ENCODE assay signal across 16 cellular contexts in the genomic region with DNA sequence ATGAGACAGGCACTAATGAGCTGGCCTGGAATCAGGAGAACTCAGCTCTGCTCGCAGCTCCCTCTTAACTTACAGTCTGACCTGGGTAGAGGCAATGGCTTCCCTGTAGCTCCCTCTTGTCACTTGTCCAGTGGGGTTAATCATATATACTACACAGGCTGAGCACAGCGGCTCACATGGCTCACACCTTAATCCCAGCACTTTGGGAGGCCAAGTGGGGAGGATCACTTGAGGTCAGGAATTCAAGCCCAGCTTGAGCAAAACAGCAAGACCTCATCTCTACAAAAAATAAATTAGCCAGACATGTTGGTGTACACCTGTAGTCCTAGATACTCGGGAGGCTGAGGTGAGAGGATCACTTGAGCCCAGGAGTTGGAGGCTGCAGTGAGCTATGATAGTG. TPM values are rescaled to one million over a fixed set of nuclear protein-coding genes. Genes with fewer than 3 reads are reported as not detected.
DNase-seq lines count a peak whose midpoint lies in the region; ATAC-seq, FAIRE-seq and TF ChIP-seq lines count a peak whose summit lies in the region.
"Had no signal": no experiment of that assay in that cellular context is flagged by ENCODE, and none has a peak within 500 bp of the region (broad histone marks: within the 10 kb centered on the region; RNA-seq: fewer than 3 reads in every experiment).

No MANE protein-coding gene starts in this region.

- H3K36me3 ChIP-seq in RWPE2 (ENCODE audit: low read depth): peaks cover 17% of the 10 kb centered on the region
- H3K36me3 ChIP-seq in small intestine (ENCODE audit: control insufficient read depth in 2 of 2, insufficient read depth in 2 of 2, low read length in 2 of 2): no peaks in the 10 kb centered on the region

- FAIRE-seq in small intestine (lab: Jason Lieb, UNC): no peak
- FAIRE-seq: GM18507, HepG2, keratinocyte had no signal

- ATAC-seq in RWPE2 (ENCODE audit: low read depth) (no peak), GM21723 (IDR thresholded peaks at IDR 0.05; ENCODE audit: unreplicated experiment) (no peak), GM19328 (IDR thresholded peaks at IDR 0.05; ENCODE audit: unreplicated experiment) (no peak)
- no peak for ATAC-seq in effector memory CD8-positive, alpha-beta T cell (replicated peaks)

- no peaks in the 10 kb centered on the region for H3K27me3 Mint-ChIP-seq in T-helper 1 cell treated with Interleukin-12 subunit alpha and Interleukin-12 subunit beta and Interleukin-4 antibody, amounts not matched to agents 30 μg/mL and 1 μg/mL, for 36 hours (ENCODE audit: low read depth)
- no peaks in the 10 kb centered on the region for H3K27me3 Mint-ChIP-seq in effector memory CD8-positive, alpha-beta T cell

- H3K4me3 Mint-ChIP-seq in T-helper 1 cell treated with Interleukin-12 subunit alpha and Interleukin-12 subunit beta and Interleukin-4 antibody, amounts not matched to agents 30 μg/mL and 1 μg/mL, for 36 hours: no peak overlapping the region
- peak overlapping the region; percentile 88 to 92 for H3K4me3 Mint-ChIP-seq in effector memory CD8-positive, alpha-beta T cell

- H3K4me1 Mint-ChIP-seq in T-helper 1 cell treated with Interleukin-12 subunit alpha and Interleukin-12 subunit beta and Interleukin-4 antibody, amounts not matched to agents 30 μg/mL and 1 μg/mL, for 36 hours (ENCODE audit: low read depth): peaks cover 50% of the 10 kb centered on the region
- peaks cover 50 to 51% of the 10 kb centered on the region in 2 donors for H3K4me1 Mint-ChIP-seq in effector memory CD8-positive, alpha-beta T cell (ENCODE audit: low read depth in 2 of 2)

- H3K27ac ChIP-seq in RWPE2 (ENCODE audit: poor library complexity, severe bottlenecking) (peak overlapping the region; percentile 96), small intestine (ENCODE audit: low read depth in 1 of 2, low read length in 1 of 2) (peak overlapping the region; percentile 96 to 98)
- H3K27ac ChIP-seq: 22Rv1 had no signal

- no peak for TF ChIP-seq CTCF in RWPE2 (IDR thresholded peaks at IDR 0.05; ENCODE audit: poor library complexity, severe bottlenecking)

- WGBS in small intestine, 3 donors: 83 to 92% (median 91%) methylated on average over 3 of the region's 3 CpGs

- H3K9me3 ChIP-seq in RWPE2 (ENCODE audit: severe bottlenecking) (no peaks in the 10 kb centered on the region), small intestine (ENCODE audit: control insufficient read depth, low read depth) (no peaks in the 10 kb centered on the region)
- H3K9me3 ChIP-seq: mucosa of descending colon had no signal

- peaks cover 33% of the 10 kb centered on the region for H3K36me3 Mint-ChIP-seq in T-helper 1 cell treated with Interleukin-12 subunit alpha and Interleukin-12 subunit beta and Interleukin-4 antibody, amounts not matched to agents 30 μg/mL and 1 μg/mL, for 36 hours (ENCODE audit: low read depth)
- H3K36me3 Mint-ChIP-seq in effector memory CD8-positive, alpha-beta T cell (ENCODE audit: insufficient read depth): peaks cover 45% of the 10 kb centered on the region

- H3K4me3 ChIP-seq in RWPE2 (ENCODE audit: severe bottlenecking): no peak overlapping the region
- no peak overlapping the region for H3K4me3 ChIP-seq in small intestine (ENCODE audit: low read depth in 1 of 2, low read length in 2 of 2)
- H3K4me3 ChIP-seq: mucosa of descending colon had no signal

- H3K27me3 ChIP-seq in RWPE2 (ENCODE audit: insufficient read depth, poor library complexity, severe bottlenecking): no peaks in the 10 kb centered on the region
- H3K27me3 ChIP-seq in small intestine (ENCODE audit: control insufficient read depth in 2 of 2, insufficient read depth in 2 of 2, low read length in 2 of 2): no peaks in the 10 kb centered on the region

- DNase-seq in T-helper 1 cell: no peak
- DNase-seq in RWPE2 (ENCODE audit: low spot score): no peak
- no peak for DNase-seq in effector memory CD8-positive, alpha-beta T cell
- no peak for DNase-seq in small intestine
- DNase-seq in SKM-1 treated with dmso at 0.1 percent for 144 hours (lab: John Stamatoyannopoulos, UW; ENCODE audit: unreplicated experiment): no peak
- DNase-seq: caudate nucleus, NCI-H1048, NCI-H2227 treated with DMSO at 0.1 percent for 48 hours had no signal

- no peaks in the 10 kb centered on the region for H3K9me3 Mint-ChIP-seq in T-helper 1 cell treated with Interleukin-12 subunit alpha and Interleukin-12 subunit beta and Interleukin-4 antibody, amounts not matched to agents 30 μg/mL and 1 μg/mL, for 36 hours
- no peaks in the 10 kb centered on the region for H3K9me3 Mint-ChIP-seq in effector memory CD8-positive, alpha-beta T cell

- peaks cover 36% of the 10 kb centered on the region for H3K4me1 ChIP-seq in RWPE2 (ENCODE audit: insufficient read depth, poor library complexity, severe bottlenecking)
- peaks cover 0 to 11% of the 10 kb centered on the region in 2 donors for H3K4me1 ChIP-seq in small intestine (ENCODE audit: control insufficient read depth in 2 of 2, insufficient read depth in 1 of 2, low read depth in 1 of 2, low read length in 1 of 2)

- H3K27ac Mint-ChIP-seq in T-helper 1 cell treated with Interleukin-12 subunit alpha and Interleukin-12 subunit beta and Interleukin-4 antibody, amounts not matched to agents 30 μg/mL and 1 μg/mL, for 36 hours: peak overlapping the region; percentile 63
- peak overlapping the region; percentile 91 to 95 for H3K27ac Mint-ChIP-seq in effector memory CD8-positive, alpha-beta T cell

RNA-seq across cellular contexts. Expression of gene S100A6, which starts 4.2 kb away (rescaled TPM):
- 1,000 to 10,000 TPM; 1,645 to 4,929 (median 2,330) TPM for polyA plus RNA-seq in small intestine

RNA-seq across cellular contexts. Expression of gene S100A5, which starts 9.1 kb away (rescaled TPM):
- under 1 TPM in 1 of 3 donors, not detected in 2; 0.18 TPM for polyA plus RNA-seq in small intestine
- polyA plus RNA-seq: HepG2 had no signal

RNA-seq across cellular contexts. Expression of gene S100A4, which starts 14.0 kb away (rescaled TPM):
- polyA plus RNA-seq in small intestine: 100 to 1,000 TPM in 2 of 3 donors, 10 to 100 TPM in 1; 49.6 to 230 (median 108) TPM

RNA-seq across cellular contexts. Expression of gene S100A3, which starts 17.4 kb away (rescaled TPM):
- polyA plus RNA-seq in small intestine: 1 to 10 TPM in 2 of 3 donors, not detected in 1; 2.1 to 4.3 TPM

RNA-seq across cellular contexts. Expression of gene S100A2, which starts 34.0 kb away (rescaled TPM):
- 1 to 10 TPM; 3.6 to 9.8 (median 5.4) TPM for polyA plus RNA-seq in small intestine
